In genomic region chr6:170088349-170088951, GRCh38 we compare ENCODE assay signal across 8 cellular contexts.
DNase-seq lines count a peak whose midpoint lies in the region; ATAC-seq and TF ChIP-seq lines count a peak whose summit lies in the region.

No MANE protein-coding gene starts in this region.

- no peaks in the 10 kb centered on the region for H3K4me1 ChIP-seq in adrenal gland (replicated peaks in 1 of 2)
- H3K4me1 ChIP-seq in sigmoid colon = peaks cover 0 to 23% (median 3%) of the 10 kb centered on the region in 4 donors

- H3K27ac ChIP-seq in adrenal gland = no peak overlapping the region
- H3K27ac ChIP-seq in sigmoid colon = no peak overlapping the region

- 85 to 87% (median 86%) methylated on average over 5 to 28 of the region's 28 CpGs for WGBS in adrenal gland, 4 donors
- 58 to 77% methylated on average over 28 of the region's 28 CpGs for WGBS in sigmoid colon, 2 donors

- TF ChIP-seq POLR2A in adrenal gland (IDR thresholded peaks at IDR 0.05) (no peak), sigmoid colon (IDR thresholded peaks at IDR 0.05) (no peak)

- no peak for TF ChIP-seq EP300 in sigmoid colon (IDR thresholded peaks at IDR 0.05)

- H3K9me3 ChIP-seq in adrenal gland (replicated peaks in 1 of 3) (no peaks in the 10 kb centered on the region), sigmoid colon (no peaks in the 10 kb centered on the region)

- no peak for TF ChIP-seq CTCF in adrenal gland (IDR thresholded peaks at IDR 0.05)
- no peak for TF ChIP-seq CTCF in sigmoid colon (IDR thresholded peaks at IDR 0.05)

- DNase-seq in adrenal gland = peak in 4 of 7 donors; percentile 12 to 47 (median 17)
- DNase-seq in sigmoid colon = peak; percentile 62
- no peak for DNase-seq in NCI-H2196 treated with DMSO at 0.1 percent for 48 hours (lab: John Stamatoyannopoulos, UW; ENCODE audit: unreplicated experiment)
- DNase-seq in hepatic stellate cell (ENCODE audit: low spot score) = no peak

- ATAC-seq in GM19351 (IDR thresholded peaks at IDR 0.05; ENCODE audit: unreplicated experiment) (peak; percentile 23), HG03175 (IDR thresholded peaks at IDR 0.05; ENCODE audit: unreplicated experiment) (peak; percentile 22), GM18861 (IDR thresholded peaks at IDR 0.05; ENCODE audit: unreplicated experiment) (no peak), GM19324 (IDR thresholded peaks at IDR 0.05; ENCODE audit: low FRiP score, unreplicated experiment) (no peak)

- H3K27me3 ChIP-seq in adrenal gland = no peaks in the 10 kb centered on the region
- H3K27me3 ChIP-seq in sigmoid colon = no peaks in the 10 kb centered on the region

- H3K4me3 ChIP-seq in adrenal gland = no peak overlapping the region
- H3K4me3 ChIP-seq in sigmoid colon = no peak overlapping the region

- H3K36me3 ChIP-seq in adrenal gland (replicated peaks in 1 of 2) (no peaks in the 10 kb centered on the region), sigmoid colon (no peaks in the 10 kb centered on the region)

- intact Hi-C loops in adrenal gland (cut with DNase I) (no loop called here), sigmoid colon (cut with DNase I) (loop anchor here (5.0 kb wide), 1 partner anchor 66 kb away; no protein-coding TSS in a partner anchor)

Comparison
In these comparisons a context has a peak if more than half of its experiments do, and no peak if none do; other contexts are left out.
1. ATAC-seq: peak in GM19351 (single experiment) and HG03175 (single experiment); none in GM18861 (single experiment) and GM19324 (single experiment).
2. DNase-seq: peak in adrenal gland (4 of 7) and sigmoid colon (single experiment); none in NCI-H2196 treated with DMSO at 0.1 percent for 48 hours (single experiment) and hepatic stellate cell (single experiment).